In genomic region chr15:45349671-45350070, GRCh38 we compare ENCODE assay signal across 11 cellular contexts. TPM values are rescaled to one million over a fixed set of nuclear protein-coding genes. Genes with fewer than 3 reads are reported as not detected.
"Had no signal": no experiment of that assay in that cellular context is flagged by ENCODE, and none has a peak within 500 bp of the region (broad histone marks: within the 10 kb centered on the region; RNA-seq: fewer than 3 reads in every experiment).

No MANE protein-coding gene starts in this region.

- H3K9me3 Mint-ChIP-seq: GM23338, H9, HFFc6 had no signal

- DNase-seq: GM23248, GOT3, H7, H9, HCEC 1CT, HFFc6 had no signal

- H2AFZ ChIP-seq: GM23248, GM23338 had no signal

- H3K9ac ChIP-seq: GM23248 had no signal

- H3K27ac Mint-ChIP-seq: GM23338, H9, HFFc6 had no signal

- H3K9me3 ChIP-seq: HAP-1 had no signal

- H3K4me3 Mint-ChIP-seq: GM23338, H9, HFFc6 had no signal

- H3K36me3 ChIP-seq: HAP-1 had no signal

- H3K4me2 ChIP-seq: GM23338 had no signal

- ATAC-seq: GM23338, HCT116 had no signal

- H3K4me3 ChIP-seq: GM23248, GM23338, HAP-1 had no signal

- H3K4me1 ChIP-seq: HAP-1 had no signal

- H3K27ac ChIP-seq: GM23248 had no signal

- FAIRE-seq: H1, H54 had no signal

- H3K4me1 Mint-ChIP-seq: GM23338, H9 had no signal

RNA-seq across cellular contexts. Expression of gene GATM, which starts 28.7 kb away (rescaled TPM):
- total RNA-seq: GM23248 had no signal
- polyA plus RNA-seq: GM23248 had no signal
